ENCODE assay signal across 1 cellular context in the genomic region with DNA sequence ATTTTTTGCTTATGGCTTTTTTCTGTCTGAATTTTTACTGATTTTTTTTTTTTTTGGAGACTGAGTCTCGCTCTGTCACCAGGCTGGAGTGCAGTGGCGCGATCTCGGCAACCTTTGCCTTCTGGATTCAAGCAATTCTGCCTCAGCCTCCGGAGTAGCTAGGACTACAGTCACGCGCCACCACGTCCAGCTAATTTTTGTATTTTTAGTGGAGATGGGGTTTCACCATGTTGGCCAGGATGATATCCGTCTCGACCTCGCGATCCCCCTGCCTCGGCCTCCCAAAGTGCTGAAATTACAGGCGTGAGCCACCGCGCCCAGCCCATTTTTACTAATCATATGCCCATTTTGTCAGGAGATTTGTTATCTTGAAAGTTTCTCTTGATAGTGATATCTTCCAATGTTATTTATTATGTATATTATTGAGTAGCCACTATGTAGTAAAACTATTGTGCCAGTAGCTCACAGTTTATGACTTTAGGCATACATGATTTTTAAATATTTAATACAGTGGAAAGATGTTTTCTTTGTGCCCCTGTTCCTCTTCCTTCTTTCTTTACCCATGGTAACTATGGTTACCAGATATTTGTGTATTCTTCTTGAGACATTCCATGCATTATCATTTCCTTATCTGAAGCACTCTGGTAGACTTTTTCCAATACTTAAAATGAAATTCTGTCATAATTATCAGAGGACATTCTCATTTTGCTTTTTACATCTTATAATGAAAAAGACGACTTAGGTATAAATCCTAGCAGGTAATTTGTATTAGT.
TF ChIP-seq lines count a peak whose summit lies in the region.

No MANE protein-coding gene starts in this region.

TF ChIP-seq in HEK293, 187 proteins besides CTCF, POLR2A, EP300 and RAD21 (continued from another document):
- TF ChIP-seq, protein P1, sequence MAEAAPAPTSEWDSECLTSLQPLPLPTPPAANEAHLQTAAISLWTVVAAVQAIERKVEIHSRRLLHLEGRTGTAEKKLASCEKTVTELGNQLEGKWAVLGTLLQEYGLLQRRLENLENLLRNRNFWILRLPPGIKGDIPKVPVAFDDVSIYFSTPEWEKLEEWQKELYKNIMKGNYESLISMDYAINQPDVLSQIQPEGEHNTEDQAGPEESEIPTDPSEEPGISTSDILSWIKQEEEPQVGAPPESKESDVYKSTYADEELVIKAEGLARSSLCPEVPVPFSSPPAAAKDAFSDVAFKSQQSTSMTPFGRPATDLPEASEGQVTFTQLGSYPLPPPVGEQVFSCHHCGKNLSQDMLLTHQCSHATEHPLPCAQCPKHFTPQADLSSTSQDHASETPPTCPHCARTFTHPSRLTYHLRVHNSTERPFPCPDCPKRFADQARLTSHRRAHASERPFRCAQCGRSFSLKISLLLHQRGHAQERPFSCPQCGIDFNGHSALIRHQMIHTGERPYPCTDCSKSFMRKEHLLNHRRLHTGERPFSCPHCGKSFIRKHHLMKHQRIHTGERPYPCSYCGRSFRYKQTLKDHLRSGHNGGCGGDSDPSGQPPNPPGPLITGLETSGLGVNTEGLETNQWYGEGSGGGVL (tag by site-specific recombination; IDR thresholded peaks at IDR 0.05), result no peak
- TF ChIP-seq ZNF843 (tag by site-specific recombination; IDR thresholded peaks at IDR 0.05) (no peak), KLF8 (tag by site-specific recombination; IDR thresholded peaks at IDR 0.05) (no peak), ZNF555 (tag by site-specific recombination; conservative IDR thresholded peaks at IDR 0.05) (no peak), GFI1B (tag by site-specific recombination; IDR thresholded peaks at IDR 0.05) (no peak), SP7 (tag by site-specific recombination; IDR thresholded peaks at IDR 0.05) (no peak), SCRT2 (tag by site-specific recombination; IDR thresholded peaks at IDR 0.05) (no peak), ZSCAN30 (tag by site-specific recombination; IDR thresholded peaks at IDR 0.05) (no peak), ZNF560 (tag by site-specific recombination; IDR thresholded peaks at IDR 0.05; ENCODE audit: borderline replicate concordance) (no peak), ZNF48 (tag by site-specific recombination; IDR thresholded peaks at IDR 0.05) (no peak), ZNF274 (IDR thresholded peaks at IDR 0.05; ENCODE audit: low read length) (no peak), ZNF274 (tag by site-specific recombination; IDR thresholded peaks at IDR 0.05; ENCODE audit: borderline replicate concordance) (no peak), ZNF747 (tag by site-specific recombination; IDR thresholded peaks at IDR 0.05) (no peak)
- TF ChIP-seq, protein P2, sequence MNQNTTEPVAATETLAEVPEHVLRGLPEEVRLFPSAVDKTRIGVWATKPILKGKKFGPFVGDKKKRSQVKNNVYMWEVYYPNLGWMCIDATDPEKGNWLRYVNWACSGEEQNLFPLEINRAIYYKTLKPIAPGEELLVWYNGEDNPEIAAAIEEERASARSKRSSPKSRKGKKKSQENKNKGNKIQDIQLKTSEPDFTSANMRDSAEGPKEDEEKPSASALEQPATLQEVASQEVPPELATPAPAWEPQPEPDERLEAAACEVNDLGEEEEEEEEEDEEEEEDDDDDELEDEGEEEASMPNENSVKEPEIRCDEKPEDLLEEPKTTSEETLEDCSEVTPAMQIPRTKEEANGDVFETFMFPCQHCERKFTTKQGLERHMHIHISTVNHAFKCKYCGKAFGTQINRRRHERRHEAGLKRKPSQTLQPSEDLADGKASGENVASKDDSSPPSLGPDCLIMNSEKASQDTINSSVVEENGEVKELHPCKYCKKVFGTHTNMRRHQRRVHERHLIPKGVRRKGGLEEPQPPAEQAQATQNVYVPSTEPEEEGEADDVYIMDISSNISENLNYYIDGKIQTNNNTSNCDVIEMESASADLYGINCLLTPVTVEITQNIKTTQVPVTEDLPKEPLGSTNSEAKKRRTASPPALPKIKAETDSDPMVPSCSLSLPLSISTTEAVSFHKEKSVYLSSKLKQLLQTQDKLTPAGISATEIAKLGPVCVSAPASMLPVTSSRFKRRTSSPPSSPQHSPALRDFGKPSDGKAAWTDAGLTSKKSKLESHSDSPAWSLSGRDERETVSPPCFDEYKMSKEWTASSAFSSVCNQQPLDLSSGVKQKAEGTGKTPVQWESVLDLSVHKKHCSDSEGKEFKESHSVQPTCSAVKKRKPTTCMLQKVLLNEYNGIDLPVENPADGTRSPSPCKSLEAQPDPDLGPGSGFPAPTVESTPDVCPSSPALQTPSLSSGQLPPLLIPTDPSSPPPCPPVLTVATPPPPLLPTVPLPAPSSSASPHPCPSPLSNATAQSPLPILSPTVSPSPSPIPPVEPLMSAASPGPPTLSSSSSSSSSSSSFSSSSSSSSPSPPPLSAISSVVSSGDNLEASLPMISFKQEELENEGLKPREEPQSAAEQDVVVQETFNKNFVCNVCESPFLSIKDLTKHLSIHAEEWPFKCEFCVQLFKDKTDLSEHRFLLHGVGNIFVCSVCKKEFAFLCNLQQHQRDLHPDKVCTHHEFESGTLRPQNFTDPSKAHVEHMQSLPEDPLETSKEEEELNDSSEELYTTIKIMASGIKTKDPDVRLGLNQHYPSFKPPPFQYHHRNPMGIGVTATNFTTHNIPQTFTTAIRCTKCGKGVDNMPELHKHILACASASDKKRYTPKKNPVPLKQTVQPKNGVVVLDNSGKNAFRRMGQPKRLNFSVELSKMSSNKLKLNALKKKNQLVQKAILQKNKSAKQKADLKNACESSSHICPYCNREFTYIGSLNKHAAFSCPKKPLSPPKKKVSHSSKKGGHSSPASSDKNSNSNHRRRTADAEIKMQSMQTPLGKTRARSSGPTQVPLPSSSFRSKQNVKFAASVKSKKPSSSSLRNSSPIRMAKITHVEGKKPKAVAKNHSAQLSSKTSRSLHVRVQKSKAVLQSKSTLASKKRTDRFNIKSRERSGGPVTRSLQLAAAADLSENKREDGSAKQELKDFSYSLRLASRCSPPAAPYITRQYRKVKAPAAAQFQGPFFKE (tag by site-specific recombination; IDR thresholded peaks at IDR 0.05; ENCODE audit: borderline replicate concordance), result no peak
- TF ChIP-seq, protein P3, sequence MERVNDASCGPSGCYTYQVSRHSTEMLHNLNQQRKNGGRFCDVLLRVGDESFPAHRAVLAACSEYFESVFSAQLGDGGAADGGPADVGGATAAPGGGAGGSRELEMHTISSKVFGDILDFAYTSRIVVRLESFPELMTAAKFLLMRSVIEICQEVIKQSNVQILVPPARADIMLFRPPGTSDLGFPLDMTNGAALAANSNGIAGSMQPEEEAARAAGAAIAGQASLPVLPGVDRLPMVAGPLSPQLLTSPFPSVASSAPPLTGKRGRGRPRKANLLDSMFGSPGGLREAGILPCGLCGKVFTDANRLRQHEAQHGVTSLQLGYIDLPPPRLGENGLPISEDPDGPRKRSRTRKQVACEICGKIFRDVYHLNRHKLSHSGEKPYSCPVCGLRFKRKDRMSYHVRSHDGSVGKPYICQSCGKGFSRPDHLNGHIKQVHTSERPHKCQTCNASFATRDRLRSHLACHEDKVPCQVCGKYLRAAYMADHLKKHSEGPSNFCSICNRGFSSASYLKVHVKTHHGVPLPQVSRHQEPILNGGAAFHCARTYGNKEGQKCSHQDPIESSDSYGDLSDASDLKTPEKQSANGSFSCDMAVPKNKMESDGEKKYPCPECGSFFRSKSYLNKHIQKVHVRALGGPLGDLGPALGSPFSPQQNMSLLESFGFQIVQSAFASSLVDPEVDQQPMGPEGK (tag by site-specific recombination; IDR thresholded peaks at IDR 0.05), result no peak
- TF ChIP-seq, protein P4, sequence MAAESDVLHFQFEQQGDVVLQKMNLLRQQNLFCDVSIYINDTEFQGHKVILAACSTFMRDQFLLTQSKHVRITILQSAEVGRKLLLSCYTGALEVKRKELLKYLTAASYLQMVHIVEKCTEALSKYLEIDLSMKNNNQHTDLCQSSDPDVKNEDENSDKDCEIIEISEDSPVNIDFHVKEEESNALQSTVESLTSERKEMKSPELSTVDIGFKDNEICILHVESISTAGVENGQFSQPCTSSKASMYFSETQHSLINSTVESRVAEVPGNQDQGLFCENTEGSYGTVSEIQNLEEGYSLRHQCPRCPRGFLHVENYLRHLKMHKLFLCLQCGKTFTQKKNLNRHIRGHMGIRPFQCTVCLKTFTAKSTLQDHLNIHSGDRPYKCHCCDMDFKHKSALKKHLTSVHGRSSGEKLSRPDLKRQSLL (tag by site-specific recombination; IDR thresholded peaks at IDR 0.05), result no peak
